In the genomic region with DNA sequence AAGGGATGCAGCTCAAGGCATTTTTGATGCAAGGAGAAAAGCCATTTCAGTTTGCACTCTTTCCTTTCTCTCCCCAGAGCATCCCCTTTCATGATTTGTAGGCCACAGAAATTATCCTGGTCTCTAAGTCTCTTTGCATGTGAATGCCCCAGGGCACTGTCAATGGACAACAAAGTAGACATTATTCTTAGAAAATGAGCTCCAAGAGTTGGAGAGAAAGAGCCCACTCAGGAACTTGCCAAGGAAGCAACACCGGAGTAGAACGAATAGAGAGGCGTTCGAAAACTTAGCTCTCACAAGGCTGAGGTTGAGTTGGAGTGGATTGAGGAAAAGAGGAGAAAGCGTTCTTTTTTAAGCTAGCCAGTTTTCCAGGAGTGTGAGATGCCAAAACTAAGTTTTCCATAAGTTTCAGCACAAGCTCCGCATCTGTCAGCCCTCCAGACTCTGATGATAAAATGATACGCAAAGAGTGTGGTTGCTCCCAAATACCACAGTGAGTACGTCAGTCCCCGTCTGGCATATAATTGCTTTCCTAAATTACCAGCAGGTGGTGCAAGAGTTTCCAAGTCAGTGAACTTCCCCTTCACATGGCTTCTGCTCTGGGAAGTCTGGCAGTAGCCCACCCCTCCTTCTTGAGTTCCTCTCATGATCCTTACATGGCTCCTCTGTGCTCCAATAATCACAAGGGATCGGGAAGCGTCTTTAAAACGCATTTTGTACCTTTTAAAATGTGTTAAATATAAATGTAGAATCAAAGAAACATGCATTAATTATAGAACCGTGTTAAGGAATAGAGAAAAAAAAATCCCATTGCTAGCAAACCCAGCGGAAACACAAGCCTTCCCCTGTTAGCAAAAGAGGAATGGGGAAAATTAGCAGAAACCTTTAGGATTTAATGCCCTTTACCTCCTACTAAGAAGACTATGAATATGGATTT, we compare ENCODE assay signal across 10 cellular contexts.
DNase-seq lines count a peak whose midpoint lies in the region; ATAC-seq and TF ChIP-seq lines count a peak whose summit lies in the region.
"Had no signal": no experiment of that assay in that cellular context is flagged by ENCODE, and none has a peak within 500 bp of the region (broad histone marks: within the 10 kb centered on the region; RNA-seq: fewer than 3 reads in every experiment).

No MANE protein-coding gene starts in this region.

- peak; percentile 42 for ATAC-seq in activated CD4-positive, alpha-beta T cell treated with anti-CD3 and anti-CD28 coated beads for 36 hours
- peak; percentile 74 for ATAC-seq in naive thymus-derived CD4-positive, alpha-beta T cell
- ATAC-seq in effector memory CD8-positive, alpha-beta T cell (replicated peaks) = no peak

- intact Hi-C loops in activated CD4-positive, alpha-beta T cell treated with anti-CD3 and anti-CD28 coated beads for 36 hours (cut with DNase I, micrococcal nuclease) = loop anchor here (1.0 to 10.0 kb wide), 5 partner anchors 847 to 1283 kb away; a partner anchor contains a TSS
- intact Hi-C loops in naive thymus-derived CD4-positive, alpha-beta T cell (cut with micrococcal nuclease) = loop anchor here (1.0 to 5.0 kb wide), 7 partner anchors 586 to 1543 kb away; no protein-coding TSS in a partner anchor

- no peaks in the 10 kb centered on the region for H3K27me3 Mint-ChIP-seq in activated CD4-positive, alpha-beta T cell treated with anti-CD3 and anti-CD28 coated beads for 36 hours
- peaks cover 0 to 23% (median 5%) of the 10 kb centered on the region in 5 donors for H3K27me3 Mint-ChIP-seq in naive thymus-derived CD4-positive, alpha-beta T cell
- H3K27me3 Mint-ChIP-seq in effector memory CD8-positive, alpha-beta T cell = no peaks in the 10 kb centered on the region
- H3K27me3 Mint-ChIP-seq: CD4-positive, alpha-beta memory T cell; central memory CD8-positive, alpha-beta T cell had no signal

- DNase-seq in activated CD4-positive, alpha-beta T cell treated with anti-CD3 and anti-CD28 coated beads for 36 hours = peak; percentile 7
- no peak for DNase-seq in activated CD4-positive, alpha-beta T cell treated with anti-CD3 and anti-CD28 coated beads, Interleukin-2, amount 50 U/mL, for 4 hours
- DNase-seq in H7 = peak; percentile 32
- DNase-seq in NB4 (ENCODE audit: low read depth) = peak; percentile 80
- DNase-seq in SK-N-MC (ENCODE audit: low read depth, low spot score) = peak; percentile 48
- peak; percentile 71 to 75 for DNase-seq in fibroblast of lung (ENCODE audit: low read depth in 2 of 2)
- DNase-seq in naive thymus-derived CD4-positive, alpha-beta T cell = peak in 5 of 9 donors; percentile 23 to 54 (median 36)
- DNase-seq in effector memory CD8-positive, alpha-beta T cell = no peak

- no peaks in the 10 kb centered on the region for H4K20me1 ChIP-seq in fibroblast of lung (ENCODE audit: control insufficient read depth, extremely low read depth, insufficient read depth, low read length)

- no peaks in the 10 kb centered on the region for H3K36me3 ChIP-seq in H7 (replicated peaks; ENCODE audit: control insufficient read depth, insufficient read depth, low read length)
- H3K36me3 ChIP-seq in SK-N-MC (ENCODE audit: insufficient read depth, low read length) = no peaks in the 10 kb centered on the region
- no peaks in the 10 kb centered on the region for H3K36me3 ChIP-seq in fibroblast of lung (ENCODE audit: control insufficient read depth, insufficient read depth, low read length)
- no peaks in the 10 kb centered on the region for H3K36me3 ChIP-seq in naive thymus-derived CD4-positive, alpha-beta T cell (ENCODE audit: control insufficient read depth in 2 of 3, insufficient read depth in 3 of 3, low read length in 3 of 3)

- TF ChIP-seq POLR2A in NB4 (IDR thresholded peaks at IDR 0.05; ENCODE audit: extremely low read depth, insufficient read length) = no peak

- H3K9ac ChIP-seq in SK-N-MC (ENCODE audit: insufficient read length) = no peak overlapping the region
- H3K9ac ChIP-seq in fibroblast of lung (ENCODE audit: insufficient read depth, low read length) = no peak overlapping the region

- POLR2A ChIA-PET in activated CD4-positive, alpha-beta T cell treated with anti-CD3 and anti-CD28 coated beads for 36 hours (lab: Charles Lee) = no interaction called here
- POLR2A ChIA-PET in naive thymus-derived CD4-positive, alpha-beta T cell (lab: Charles Lee) = no interaction called here

- H3K27me3 ChIP-seq in H7 (ENCODE audit: control insufficient read depth, insufficient read depth, low read length) = no peaks in the 10 kb centered on the region
- H3K27me3 ChIP-seq in fibroblast of lung (ENCODE audit: control insufficient read depth, insufficient read depth, low read length) = no peaks in the 10 kb centered on the region
- H3K27me3 ChIP-seq in naive thymus-derived CD4-positive, alpha-beta T cell (ENCODE audit: control insufficient read depth in 2 of 2, insufficient read depth in 2 of 2, low read length in 2 of 2) = no peaks in the 10 kb centered on the region

- H3K9me3 ChIP-seq in SK-N-MC (ENCODE audit: low read depth, low read length) (no peaks in the 10 kb centered on the region), fibroblast of lung (ENCODE audit: control insufficient read depth, insufficient read depth, low read depth, low read length) (no peaks in the 10 kb centered on the region)
- no peaks in the 10 kb centered on the region for H3K9me3 ChIP-seq in naive thymus-derived CD4-positive, alpha-beta T cell (ENCODE audit: control insufficient read depth in 2 of 3, low read length in 3 of 3)

- peak; percentile 58 for TF ChIP-seq CTCF in NB4 (IDR thresholded peaks at IDR 0.05; ENCODE audit: low read depth, low read length)
- peak in 1 of 2 donors; percentile 53 for TF ChIP-seq CTCF in fibroblast of lung (conservative IDR thresholded peaks at IDR 0.05 in 1 of 2, IDR thresholded peaks at IDR 0.05 in 1 of 2; ENCODE audit: low read depth in 1 of 2, low read length in 2 of 2)

- H3K27ac Mint-ChIP-seq in activated CD4-positive, alpha-beta T cell treated with anti-CD3 and anti-CD28 coated beads for 36 hours = no peak overlapping the region
- no peak overlapping the region for H3K27ac Mint-ChIP-seq in naive thymus-derived CD4-positive, alpha-beta T cell
- H3K27ac Mint-ChIP-seq in effector memory CD8-positive, alpha-beta T cell = no peak overlapping the region
- H3K27ac Mint-ChIP-seq: CD4-positive, alpha-beta memory T cell had no signal

- no peak overlapping the region for H3K4me3 Mint-ChIP-seq in activated CD4-positive, alpha-beta T cell treated with anti-CD3 and anti-CD28 coated beads for 36 hours
- H3K4me3 Mint-ChIP-seq in naive thymus-derived CD4-positive, alpha-beta T cell = no peak overlapping the region
- H3K4me3 Mint-ChIP-seq in effector memory CD8-positive, alpha-beta T cell = no peak overlapping the region
- H3K4me3 Mint-ChIP-seq: CD4-positive, alpha-beta memory T cell; central memory CD8-positive, alpha-beta T cell had no signal

- H2AFZ ChIP-seq in fibroblast of lung (ENCODE audit: low read length) = no peak overlapping the region

- no peaks in the 10 kb centered on the region for H3K4me1 Mint-ChIP-seq in activated CD4-positive, alpha-beta T cell treated with anti-CD3 and anti-CD28 coated beads for 36 hours
- no peaks in the 10 kb centered on the region for H3K4me1 Mint-ChIP-seq in naive thymus-derived CD4-positive, alpha-beta T cell
- H3K4me1 Mint-ChIP-seq in effector memory CD8-positive, alpha-beta T cell (ENCODE audit: low read depth in 2 of 2) = no peaks in the 10 kb centered on the region
- H3K4me1 Mint-ChIP-seq: CD4-positive, alpha-beta memory T cell; central memory CD8-positive, alpha-beta T cell had no signal

- H3K4me3 ChIP-seq in H7 (ENCODE audit: insufficient read depth, low read depth, low read length) (no peak overlapping the region), NB4 (ENCODE audit: low read depth, low read length) (no peak overlapping the region), SK-N-MC (peak overlapping the region; percentile 2; the same call in 1 of the 2 replicates), fibroblast of lung (replicated peaks in 1 of 4; ENCODE audit: control extremely low read depth in 1 of 4, insufficient read depth in 1 of 4, low read depth in 3 of 4, low read length in 4 of 4) (no peak overlapping the region)
- H3K4me3 ChIP-seq in naive thymus-derived CD4-positive, alpha-beta T cell (ENCODE audit: low read length) = no peak overlapping the region

- H3K27ac ChIP-seq in SK-N-MC (no peak overlapping the region), fibroblast of lung (ENCODE audit: insufficient read depth, low read length) (no peak overlapping the region)
- no peak overlapping the region for H3K27ac ChIP-seq in naive thymus-derived CD4-positive, alpha-beta T cell (ENCODE audit: low read depth, low read length)

- CTCF ChIA-PET in activated CD4-positive, alpha-beta T cell treated with anti-CD3 and anti-CD28 coated beads for 36 hours (lab: Charles Lee) = interaction anchor here (0.9 to 1.4 kb wide), 3 partner anchors 10 to 1280 kb away, joined by 3 to 5 read pairs (median 4); no protein-coding TSS in a partner anchor
- CTCF ChIA-PET in naive thymus-derived CD4-positive, alpha-beta T cell (lab: Charles Lee) = interaction anchor here (0.7 to 1.2 kb wide), 5 partner anchors 8 to 852 kb away, joined by 3 to 5 read pairs (median 3); no protein-coding TSS in a partner anchor

- no peaks in the 10 kb centered on the region for H3K4me1 ChIP-seq in fibroblast of lung (ENCODE audit: control insufficient read depth, extremely low read depth, insufficient read depth, low read length)
- H3K4me1 ChIP-seq in naive thymus-derived CD4-positive, alpha-beta T cell (ENCODE audit: control insufficient read depth in 2 of 2, insufficient read depth in 2 of 2, low read length in 2 of 2) = no peaks in the 10 kb centered on the region

- no peaks in the 10 kb centered on the region for H3K79me2 ChIP-seq in fibroblast of lung (ENCODE audit: control insufficient read depth, insufficient read depth, low read length)

- no peak overlapping the region for H3K4me2 ChIP-seq in fibroblast of lung (ENCODE audit: extremely low read depth, insufficient read depth, low read length)

- no peaks in the 10 kb centered on the region for H3K36me3 Mint-ChIP-seq in activated CD4-positive, alpha-beta T cell treated with anti-CD3 and anti-CD28 coated beads for 36 hours (ENCODE audit: low read depth)
- no peaks in the 10 kb centered on the region for H3K36me3 Mint-ChIP-seq in naive thymus-derived CD4-positive, alpha-beta T cell
- H3K36me3 Mint-ChIP-seq in effector memory CD8-positive, alpha-beta T cell (ENCODE audit: insufficient read depth) = no peaks in the 10 kb centered on the region
- H3K36me3 Mint-ChIP-seq: CD4-positive, alpha-beta memory T cell had no signal

- no peaks in the 10 kb centered on the region for H3K9me3 Mint-ChIP-seq in activated CD4-positive, alpha-beta T cell treated with anti-CD3 and anti-CD28 coated beads for 36 hours (ENCODE audit: low read depth)
- H3K9me3 Mint-ChIP-seq in naive thymus-derived CD4-positive, alpha-beta T cell = no peaks in the 10 kb centered on the region
- peaks cover 0 to 3% of the 10 kb centered on the region in 2 donors for H3K9me3 Mint-ChIP-seq in effector memory CD8-positive, alpha-beta T cell
- H3K9me3 Mint-ChIP-seq: CD4-positive, alpha-beta memory T cell had no signal

Comparison
In these comparisons a context has a peak if more than half of its experiments do, and no peak if none do; other contexts are left out.
1. DNase-seq: peak in activated CD4-positive, alpha-beta T cell treated with anti-CD3 and anti-CD28 coated beads for 36 hours (single experiment), H7 (single experiment), NB4 (single experiment), SK-N-MC (single experiment), fibroblast of lung (2 of 2) and naive thymus-derived CD4-positive, alpha-beta T cell (5 of 9); none in activated CD4-positive, alpha-beta T cell treated with anti-CD3 and anti-CD28 coated beads, Interleukin-2, amount 50 U/mL, for 4 hours (0 of 2) and effector memory CD8-positive, alpha-beta T cell (0 of 3).